16 cellular contexts compared by ENCODE assay signal in genomic region chr2:15818186-15818795, GRCh38.
"Had no signal": no experiment of that assay in that cellular context is flagged by ENCODE, and none has a peak within 500 bp of the region (broad histone marks: within the 10 kb centered on the region; RNA-seq: fewer than 3 reads in every experiment).

No MANE protein-coding gene starts in this region.

- H3K4me3 ChIP-seq: left ventricle myocardium inferior, spleen, thoracic aorta had no signal

- H3K9me3 Mint-ChIP-seq: natural killer cell; stimulated activated memory B cell treated with anti-CD40 and anti-IgM and Interleukin-4, amounts not matched to agents 10 μg/mL and 1 μg/mL and 100 μg/mL, for 72 hours had no signal

- ATAC-seq: activated CD4-positive, alpha-beta T cell treated with anti-CD3 and anti-CD28 coated beads for 36 hours; natural killer cell; stimulated activated memory B cell treated with anti-CD40 and anti-IgM and Interleukin-4, amounts not matched to agents 10 μg/mL and 1 μg/mL and 100 μg/mL, for 72 hours; T-helper 17 cell had no signal

- H3K27ac ChIP-seq: left ventricle myocardium inferior, spleen, thoracic aorta had no signal

- H3K36me3 Mint-ChIP-seq: activated naive CD8-positive, alpha-beta T cell; memory B cell; natural killer cell; stimulated activated memory B cell treated with anti-CD40 and anti-IgM and Interleukin-4, amounts not matched to agents 10 μg/mL and 1 μg/mL and 100 μg/mL, for 72 hours had no signal

- H3K4me1 ChIP-seq: left ventricle myocardium inferior had no signal

- H3K9me3 ChIP-seq: left ventricle myocardium inferior, spleen, thoracic aorta had no signal

- H3K4me1 Mint-ChIP-seq: activated CD4-positive, alpha-beta T cell treated with anti-CD3 and anti-CD28 coated beads for 36 hours; memory B cell; natural killer cell; stimulated activated memory B cell treated with anti-CD40 and anti-IgM and Interleukin-4, amounts not matched to agents 10 μg/mL and 1 μg/mL and 100 μg/mL, for 72 hours; T-helper 17 cell had no signal

- DNase-seq: activated CD4-positive, alpha-beta T cell treated with anti-CD3 and anti-CD28 coated beads for 36 hours; activated CD4-positive, alpha-beta T cell treated with anti-CD3 and anti-CD28 coated beads, Interleukin-2, amount 50 U/mL, for 48 hours; activated gamma-delta T cell treated with Interleukin-2 at 50 U/mL for 16 hours; cerebellar nuclear complex; cortex of kidney; erythroblast; kidney; left ventricle myocardium inferior; natural killer cell; spleen; stimulated activated CD4-positive, alpha-beta T cell treated with anti-CD3 and anti-CD28 coated beads, Interleukin-4, amount 100 ng/mL, for 4 hours; T-helper 17 cell had no signal

- H3K4me3 Mint-ChIP-seq: activated CD4-positive, alpha-beta T cell treated with anti-CD3 and anti-CD28 coated beads for 36 hours; activated naive CD8-positive, alpha-beta T cell; memory B cell; natural killer cell; stimulated activated memory B cell treated with anti-CD40 and anti-IgM and Interleukin-4, amounts not matched to agents 10 μg/mL and 1 μg/mL and 100 μg/mL, for 72 hours; T-helper 17 cell had no signal

- H3K27ac Mint-ChIP-seq: activated CD4-positive, alpha-beta T cell treated with anti-CD3 and anti-CD28 coated beads for 36 hours; activated naive CD8-positive, alpha-beta T cell; memory B cell; natural killer cell; stimulated activated memory B cell treated with anti-CD40 and anti-IgM and Interleukin-4, amounts not matched to agents 10 μg/mL and 1 μg/mL and 100 μg/mL, for 72 hours; T-helper 17 cell had no signal

- H3K36me3 ChIP-seq: left ventricle myocardium inferior, spleen, thoracic aorta had no signal
